25 cellular contexts compared by ENCODE assay signal in the genomic region with DNA sequence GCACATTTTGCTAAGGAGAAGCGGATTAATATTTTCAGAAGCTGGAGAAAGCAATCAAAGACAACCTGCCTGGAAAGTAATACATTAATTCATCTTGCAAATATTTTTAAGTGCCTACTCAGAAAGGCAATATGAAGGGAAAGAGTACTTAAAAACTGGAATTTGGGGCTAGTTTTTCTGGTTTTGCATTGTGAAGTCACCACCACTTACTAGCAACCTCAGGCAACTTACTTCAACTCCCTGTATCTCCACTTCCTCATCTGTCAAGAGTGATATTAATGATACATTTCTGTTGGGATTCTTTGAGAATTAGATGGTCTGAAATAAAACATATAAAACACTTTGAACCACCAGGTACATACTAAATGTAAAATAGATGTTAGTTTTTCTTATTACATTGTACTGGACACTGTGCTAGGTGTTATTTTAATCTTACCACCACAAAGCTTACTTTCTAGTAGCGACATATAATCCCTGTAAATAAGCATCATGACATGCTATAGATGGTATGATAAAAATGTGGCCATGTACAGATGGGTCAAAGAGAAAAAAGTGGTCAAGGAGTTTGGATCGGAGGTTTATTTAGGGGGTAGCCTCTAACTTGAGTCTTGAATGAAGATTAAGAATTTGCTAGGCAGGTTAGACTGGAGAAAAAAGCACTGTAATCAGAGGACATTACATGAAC.
A peak's percentile ranks its signal among the peaks of the same experiment; 100 is the strongest.
DNase-seq lines count a peak whose midpoint lies in the region; ATAC-seq, FAIRE-seq and TF ChIP-seq lines count a peak whose summit lies in the region.
"Had no signal": no experiment of that assay in that cellular context is flagged by ENCODE, and none has a peak within 500 bp of the region (broad histone marks: within the 10 kb centered on the region; RNA-seq: fewer than 3 reads in every experiment).

No MANE protein-coding gene starts in this region.

- H3K4me3 Mint-ChIP-seq in T-cell, result no peak overlapping the region
- H3K4me3 Mint-ChIP-seq: activated T-cell treated with anti-CD3 and anti-CD28 coated beads, Interleukin-2, amount 50 U/mL, for 4 hours; CD4-positive, CD25-positive, alpha-beta regulatory T cell; neural crest cell had no signal

- H2BK5ac ChIP-seq in IMR-90 (ENCODE audit: low read depth, low read length, poor library complexity, severe bottlenecking), result no peak overlapping the region

- H4K5ac ChIP-seq in IMR-90 (ENCODE audit: low read depth, low read length), result no peak overlapping the region

- H3K27me3 ChIP-seq in IMR-90 (ENCODE audit: control insufficient read depth, insufficient read depth, low read length) (no peaks in the 10 kb centered on the region), bronchial epithelial cell (ENCODE audit: control insufficient read depth, insufficient read depth, low read length) (no peaks in the 10 kb centered on the region), osteoblast (ENCODE audit: insufficient read depth, low read length) (no peaks in the 10 kb centered on the region)
- H3K27me3 ChIP-seq: vagina had no signal

- DNase-seq in IMR-90 (peak; percentile 2), NOMO-1 treated with dmso at 0.1 percent for 144 hours (lab: John Stamatoyannopoulos, UW; ENCODE audit: unreplicated experiment) (peak; percentile 34), bronchial epithelial cell (ENCODE audit: low read depth) (peak; percentile 76), osteoblast (ENCODE audit: insufficient read length, low spot score, missing footprints) (peak; percentile 62), NCI-H1930 (lab: John Stamatoyannopoulos, UW) (no peak), T-cell (no peak)
- DNase-seq in activated CD4-positive, alpha-beta T cell treated with anti-CD3 and anti-CD28 coated beads, Interleukin-2, amount 50 U/mL, for 48 hours, result no peak
- DNase-seq: activated CD4-positive, CD25-positive, alpha-beta regulatory T cell treated with anti-CD3 and anti-CD28 coated beads, Interleukin-2, amount 50 U/mL, for 72 hours; activated CD8-positive, alpha-beta memory T cell treated with anti-CD3 and anti-CD28 coated beads for 24 hours; activated naive CD4-positive, alpha-beta T cell treated with Interleukin-2 at 50 U/mL for 16 hours; activated T-cell treated with anti-CD3 and anti-CD28 coated beads, Interleukin-2, amount 50 U/mL, for 4 hours; amniotic stem cell; caudate nucleus; CD4-positive, CD25-positive, alpha-beta regulatory T cell; dermis blood vessel endothelial cell; GF-D8; left ventricle myocardium inferior; mucosa of descending colon; NCI-H1048; NCI-H2029 treated with DMSO at 0.1 percent for 48 hours; NCI-H510A treated with DMSO at 0.1 percent for 48 hours; posterior cingulate gyrus had no signal

- no peaks in the 10 kb centered on the region for H3K9me1 ChIP-seq in IMR-90 (ENCODE audit: insufficient read depth, low read length)

- POLR2A ChIA-PET in IMR-90 (lab: Charles Lee; ENCODE audit: unreplicated experiment) (no interaction called here), T-cell (lab: Charles Lee) (no interaction called here)

- H4K91ac ChIP-seq in IMR-90 (ENCODE audit: insufficient read depth, low read depth, low read length), result no peak overlapping the region

- H3K4me3 ChIP-seq in IMR-90 (ENCODE audit: insufficient read depth, low read depth, low read length) (no peak overlapping the region), bronchial epithelial cell (ENCODE audit: low read depth, low read length) (no peak overlapping the region), osteoblast (ENCODE audit: insufficient read depth, low read length) (no peak overlapping the region)
- H3K4me3 ChIP-seq: left ventricle myocardium inferior, mucosa of descending colon, vagina had no signal

- H2BK120ac ChIP-seq in IMR-90 (ENCODE audit: low read depth, low read length), result no peak overlapping the region

- H3K36me3 ChIP-seq in IMR-90 (ENCODE audit: control insufficient read depth, insufficient read depth, low read length) (no peaks in the 10 kb centered on the region), bronchial epithelial cell (ENCODE audit: control insufficient read depth, insufficient read depth, low read length) (no peaks in the 10 kb centered on the region), osteoblast (ENCODE audit: insufficient read depth, low read length) (no peaks in the 10 kb centered on the region)
- H3K36me3 ChIP-seq: left ventricle myocardium inferior, vagina had no signal

- H3K4me2 ChIP-seq in IMR-90 (ENCODE audit: low read depth, low read length) (no peak overlapping the region), osteoblast (ENCODE audit: insufficient read depth, low read length) (no peak overlapping the region)

- FAIRE-seq in bronchial epithelial cell (lab: Jason Lieb, UNC), result no peak

- dilution Hi-C loops in IMR-90 (cut with HindIII; ENCODE audit: low sequenced_read_pairs, unreplicated experiment), result no loop called here

- no peaks in the 10 kb centered on the region for H3K36me3 Mint-ChIP-seq in T-cell
- H3K36me3 Mint-ChIP-seq: CD4-positive, CD25-positive, alpha-beta regulatory T cell had no signal

- BruUV-seq in IMR-90 (replicated peaks; lab: Mats Ljungman, UMichigan), result no TSS peak

- WGBS in IMR-90 (ENCODE audit: extremely low coverage in 2 of 2, insufficient read length in 1 of 2), 2 experiments, result no CpG with 5 or more reads among the region's 3 CpGs

- TF ChIP-seq CTCF in IMR-90 (conservative IDR thresholded peaks at IDR 0.05; ENCODE audit: low read depth, low read length) (no peak), bronchial epithelial cell (IDR thresholded peaks at IDR 0.05; ENCODE audit: insufficient read depth, low read length, severe bottlenecking) (no peak), osteoblast (IDR thresholded peaks at IDR 0.05; ENCODE audit: extremely low read depth, low read depth, low read length) (no peak)

- TF ChIP-seq POLR2A in IMR-90 (IDR thresholded peaks at IDR 0.05; ENCODE audit: low read depth, low read length), result no peak

- no peak overlapping the region for H3K56ac ChIP-seq in IMR-90 (ENCODE audit: extremely low read depth, insufficient read depth, low read length)

- H4K20me1 ChIP-seq in IMR-90 (ENCODE audit: insufficient read depth, low read length), result no peaks in the 10 kb centered on the region
- no peaks in the 10 kb centered on the region for H4K20me1 ChIP-seq in osteoblast (ENCODE audit: insufficient read depth, low read length)

- H3K27ac ChIP-seq in IMR-90 (ENCODE audit: insufficient read depth, low read length) (no peak overlapping the region), osteoblast (ENCODE audit: low read depth, low read length) (no peak overlapping the region)
- H3K27ac ChIP-seq: left ventricle myocardium inferior, vagina had no signal

- H3K4me1 Mint-ChIP-seq in T-cell, result no peaks in the 10 kb centered on the region
- H3K4me1 Mint-ChIP-seq: CD4-positive, CD25-positive, alpha-beta regulatory T cell had no signal

- no peaks in the 10 kb centered on the region for H3K79me1 ChIP-seq in IMR-90 (ENCODE audit: low read depth in 1 of 2, low read length in 2 of 2)

- no peaks in the 10 kb centered on the region for H3K9me3 ChIP-seq in IMR-90 (ENCODE audit: control insufficient read depth, insufficient read depth, low read length)
- H3K9me3 ChIP-seq in osteoblast (ENCODE audit: low read depth, low read length), result no peaks in the 10 kb centered on the region
- H3K9me3 ChIP-seq: left ventricle myocardium inferior, mucosa of descending colon, vagina had no signal

- no peak for TF ChIP-seq RAD21 in IMR-90 (IDR thresholded peaks at IDR 0.05; ENCODE audit: low read length)

- in situ Hi-C loops in IMR-90 (cut with MboI; ENCODE audit: low sequenced_read_pairs), result no loop called here

- H3K4ac ChIP-seq in IMR-90 (ENCODE audit: low read depth, low read length), result no peak overlapping the region

- H2BK20ac ChIP-seq in IMR-90 (ENCODE audit: low read depth, low read length), result no peak overlapping the region

- peaks cover 0 to 3% of the 10 kb centered on the region in 2 donors for H3K27me3 Mint-ChIP-seq in T-cell
- H3K27me3 Mint-ChIP-seq: CD4-positive, CD25-positive, alpha-beta regulatory T cell had no signal

- H3K4me1 ChIP-seq in IMR-90 (ENCODE audit: control insufficient read depth, insufficient read depth, low read length), result no peaks in the 10 kb centered on the region; the same call in 1 of the 2 replicates
- H3K4me1 ChIP-seq in osteoblast (ENCODE audit: insufficient read depth, low read length), result no peaks in the 10 kb centered on the region

- H3K27ac Mint-ChIP-seq in T-cell, result no peak overlapping the region

- ATAC-seq in IMR-90 (ENCODE audit: low read depth) (peak; percentile 63; the same call in 1 of the 2 replicates), T-cell (replicated peaks in 1 of 4) (no peak)
- ATAC-seq: activated T-cell treated with anti-CD3 and anti-CD28 coated beads, Interleukin-2, amount 50 U/mL, for 4 hours; mucosa of descending colon; sciatic nerve had no signal

- H2BK15ac ChIP-seq in IMR-90 (ENCODE audit: low read depth, low read length), result no peak overlapping the region

- intact Hi-C loops in IMR-90 (cut with micrococcal nuclease), result no loop called here

- no peaks in the 10 kb centered on the region for H3K9me3 Mint-ChIP-seq in T-cell

- H2AFZ ChIP-seq in IMR-90 (replicated peaks; ENCODE audit: low read length, poor library complexity) (no peak overlapping the region), osteoblast (ENCODE audit: low read length) (no peak overlapping the region)

- no peak overlapping the region for H3K18ac ChIP-seq in IMR-90 (ENCODE audit: low read depth, low read length)

- H2AK9ac ChIP-seq in IMR-90 (replicated peaks; ENCODE audit: low read depth, low read length, poor library complexity), result no peak overlapping the region

- H3K23ac ChIP-seq in IMR-90 (ENCODE audit: low read depth, low read length), result no peak overlapping the region

- H3K79me2 ChIP-seq in osteoblast (ENCODE audit: insufficient read depth, low read length), result no peaks in the 10 kb centered on the region

- CTCF ChIA-PET in IMR-90 (lab: Yijun Ruan, JAX) (no interaction called here), T-cell (lab: Charles Lee) (no interaction called here)

- no peak overlapping the region for H2AK5ac ChIP-seq in IMR-90 (ENCODE audit: low read depth, low read length)

- H4K8ac ChIP-seq in IMR-90 (ENCODE audit: low read depth in 2 of 2, low read length in 2 of 2), result no peak overlapping the region

- no peak overlapping the region for H3K14ac ChIP-seq in IMR-90 (replicated peaks; ENCODE audit: low read depth, low read length)

- no peak overlapping the region for H3K9ac ChIP-seq in IMR-90 (ENCODE audit: low read depth, low read length)

TF ChIP-seq in IMR-90, 13 proteins besides CTCF, POLR2A, EP300 and RAD21 (continues in another document):
- no peak for TF ChIP-seq FOS (IDR thresholded peaks at IDR 0.05; ENCODE audit: low read depth, low read length)
- no peak for TF ChIP-seq CHD1 (IDR thresholded peaks at IDR 0.05; ENCODE audit: low read depth, low read length)
- no peak for TF ChIP-seq SMC3 (IDR thresholded peaks at IDR 0.05; ENCODE audit: low read depth, low read length)
- no peak for TF ChIP-seq USF2 (IDR thresholded peaks at IDR 0.05; ENCODE audit: low read depth, low read length)

Comparison
In these comparisons a context has a peak if more than half of its experiments do, and no peak if none do; other contexts are left out.
1. DNase-seq: peak in IMR-90 (single experiment), NOMO-1 treated with dmso at 0.1 percent for 144 hours (single experiment), bronchial epithelial cell (single experiment) and osteoblast (single experiment); none in NCI-H1930 (0 of 2), activated CD4-positive, alpha-beta T cell treated with anti-CD3 and anti-CD28 coated beads, Interleukin-2, amount 50 U/mL, for 48 hours (0 of 2) and T-cell (0 of 34).